In the genomic region with DNA sequence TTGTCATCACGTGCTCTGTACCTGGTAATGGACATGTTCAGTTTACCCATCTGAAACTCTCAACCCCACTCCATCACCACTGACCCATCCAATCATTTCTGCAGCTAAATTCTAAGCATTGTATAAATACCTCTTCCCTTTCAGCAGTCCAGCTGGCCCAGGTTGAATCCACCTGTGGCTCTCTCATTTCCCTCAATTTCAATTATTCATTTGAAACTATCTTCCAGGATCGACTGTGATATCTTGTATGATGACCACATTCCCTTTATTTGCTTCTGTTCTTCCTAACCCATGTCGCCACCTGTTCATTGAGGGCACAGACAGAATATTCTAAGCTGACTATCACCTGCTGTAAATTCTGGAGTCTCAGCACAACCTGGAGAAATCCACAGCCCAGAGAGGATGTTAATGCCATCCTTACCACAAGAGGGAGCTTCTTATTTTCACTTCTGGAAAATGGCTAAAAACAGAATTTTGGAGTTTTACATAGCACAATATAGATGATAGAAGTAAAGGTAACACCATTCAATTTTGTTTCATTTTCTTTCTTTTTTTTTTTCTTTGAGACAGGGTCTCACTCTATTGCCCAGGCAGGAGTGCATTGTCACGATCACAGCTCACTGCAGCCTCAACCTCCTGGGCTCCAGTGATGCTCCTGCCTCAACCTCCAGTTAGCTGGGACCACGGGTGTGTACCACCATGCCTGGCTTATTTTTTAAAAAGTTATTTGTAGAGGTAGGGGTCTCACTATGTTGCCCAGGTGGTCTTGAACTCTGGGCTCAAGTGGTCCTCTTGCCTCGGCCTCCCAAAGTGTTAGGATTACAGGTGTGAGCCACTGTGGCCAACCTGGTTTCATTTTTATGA, we compare ENCODE assay signal across 8 cellular contexts. TPM values are rescaled to one million over a fixed set of nuclear protein-coding genes. Genes with fewer than 3 reads are reported as not detected.
DNase-seq lines count a peak whose midpoint lies in the region; ATAC-seq, FAIRE-seq and TF ChIP-seq lines count a peak whose summit lies in the region.

No MANE protein-coding gene starts in this region.

- TF ChIP-seq POLR2A in GM12892 (IDR thresholded peaks at IDR 0.05; ENCODE audit: low read depth, low read length), result no peak

- peak; percentile 89 for ATAC-seq in left lobe of liver
- ATAC-seq in HG03439 (IDR thresholded peaks at IDR 0.05; ENCODE audit: unreplicated experiment), result no peak
- ATAC-seq in GM21515 (IDR thresholded peaks at IDR 0.05; ENCODE audit: unreplicated experiment), result no peak

- DNase-seq in NOMO-1 treated with DMSO at 0.1 percent for 48 hours (lab: John Stamatoyannopoulos, UW; ENCODE audit: unreplicated experiment), result peak; percentile 30
- DNase-seq in NOMO-1 treated with dmso at 0.1 percent for 144 hours (lab: John Stamatoyannopoulos, UW; ENCODE audit: unreplicated experiment), result no peak
- DNase-seq in MV-4-11 (lab: John Stamatoyannopoulos, UW), result peak; percentile 33
- peak; percentile 40 for DNase-seq in amniotic epithelial cell (ENCODE audit: low read depth)
- DNase-seq in left lobe of liver (ENCODE audit: low spot score), result no peak
- no peak for DNase-seq in GM12892 (ENCODE audit: insufficient read length)

- FAIRE-seq in GM12892 (lab: Jason Lieb, UNC), result no peak

RNA-seq across cellular contexts. Expression of gene ZNF823, which starts 38.6 kb away (rescaled TPM):
- 3.7 TPM for total RNA-seq in left lobe of liver
- 2.7 TPM for polyA plus RNA-seq in GM12892 (2012; ENCODE audit: missing spikeins)

Comparison
In these comparisons a context has a peak if more than half of its experiments do, and no peak if none do; other contexts are left out.
1. DNase-seq: peak in NOMO-1 treated with DMSO at 0.1 percent for 48 hours (single experiment), MV-4-11 (single experiment) and amniotic epithelial cell (single experiment); none in NOMO-1 treated with dmso at 0.1 percent for 144 hours (single experiment), left lobe of liver (single experiment) and GM12892 (single experiment).